ENCODE assay signal across 8 cellular contexts in the genomic region with DNA sequence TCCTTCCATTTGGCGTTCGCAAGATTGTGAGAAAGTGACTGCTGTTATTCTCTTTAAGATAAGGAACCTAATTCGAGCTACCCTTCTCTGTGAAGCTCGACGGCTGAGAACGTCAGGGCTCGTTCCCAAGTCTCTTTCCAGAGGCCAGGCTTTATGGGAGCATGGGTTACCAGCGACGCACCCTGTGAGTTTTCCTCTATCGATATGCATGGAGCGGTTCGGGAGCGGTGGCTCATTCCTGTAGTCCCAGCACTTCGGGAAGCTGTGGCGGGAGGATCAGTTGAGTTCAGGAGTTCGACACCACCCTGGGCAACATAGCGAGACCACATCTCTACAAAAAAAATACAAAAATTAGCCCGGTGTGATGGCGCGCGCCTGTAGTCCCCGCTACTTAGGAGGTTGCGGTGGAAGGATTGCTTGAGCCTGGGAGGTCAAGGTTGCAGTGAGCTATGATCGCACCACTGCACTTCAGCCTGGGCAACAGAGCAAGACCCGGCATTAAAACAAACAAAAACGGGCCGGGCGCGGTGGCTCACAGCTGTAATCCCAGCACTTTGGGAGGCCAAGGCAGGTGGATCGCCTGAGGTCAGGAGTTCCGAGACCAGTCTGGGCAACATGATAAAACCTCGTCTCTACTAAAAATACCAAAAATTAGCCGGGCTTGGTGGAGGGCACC. TPM values are rescaled to one million over a fixed set of nuclear protein-coding genes. Genes with fewer than 3 reads are reported as not detected.
DNase-seq lines count a peak whose midpoint lies in the region; ATAC-seq and TF ChIP-seq lines count a peak whose summit lies in the region.

No MANE protein-coding gene starts in this region.

- H3K4me3 ChIP-seq in GM12865 (ENCODE audit: low read depth, low read length) (peak overlapping the region; percentile 84), WERI-Rb-1 (ENCODE audit: low read depth, low read length) (peak overlapping the region; percentile 99), retinal pigment epithelial cell (ENCODE audit: low read length) (peak overlapping the region; percentile 76)

- peaks cover 50% of the 10 kb centered on the region for H3K9me3 Mint-ChIP-seq in glutamatergic neuron (ENCODE audit: unreplicated experiment)

- H3K4me3 Mint-ChIP-seq in glutamatergic neuron (ENCODE audit: unreplicated experiment): peak overlapping the region; percentile 96

- peak overlapping the region; percentile 91 for H3K27ac Mint-ChIP-seq in glutamatergic neuron (ENCODE audit: unreplicated experiment)

- DNase-seq in GM12865 (ENCODE audit: low read depth): no peak
- DNase-seq in WERI-Rb-1: no peak
- DNase-seq in glutamatergic neuron: no peak
- no peak for DNase-seq in retinal pigment epithelial cell (ENCODE audit: low read depth)
- DNase-seq in GM20000 (ENCODE audit: low spot score): no peak
- DNase-seq in cerebellum (ENCODE audit: low spot score): no peak
- no peak for DNase-seq in kidney glomerular epithelial cell (lab: John Stamatoyannopoulos, UW)

- no peaks in the 10 kb centered on the region for H3K9me3 ChIP-seq in WERI-Rb-1 (ENCODE audit: severe bottlenecking)

- peaks cover 67% of the 10 kb centered on the region for H3K36me3 Mint-ChIP-seq in glutamatergic neuron (ENCODE audit: unreplicated experiment)

- peaks cover 76% of the 10 kb centered on the region for H3K36me3 ChIP-seq in WERI-Rb-1

- H3K4me1 Mint-ChIP-seq in glutamatergic neuron (ENCODE audit: low read depth, unreplicated experiment): peaks cover 8% of the 10 kb centered on the region

- TF ChIP-seq CTCF in GM12865 (IDR thresholded peaks at IDR 0.05; ENCODE audit: insufficient read depth, low read depth, low read length, missing control alignments) (no peak), WERI-Rb-1 (IDR thresholded peaks at IDR 0.05; ENCODE audit: low read depth, low read length) (no peak), glutamatergic neuron (IDR thresholded peaks at IDR 0.05; ENCODE audit: partially characterized antibody, unreplicated experiment) (no peak), retinal pigment epithelial cell (conservative IDR thresholded peaks at IDR 0.05; ENCODE audit: low read depth, low read length) (no peak), GM20000 (IDR thresholded peaks at IDR 0.05; ENCODE audit: extremely low read depth, missing control alignments) (no peak)

- no peaks in the 10 kb centered on the region for H3K27me3 ChIP-seq in WERI-Rb-1 (ENCODE audit: insufficient read depth, low read depth, severe bottlenecking)

- H3K27ac ChIP-seq in WERI-Rb-1: peak overlapping the region; percentile 96

- H3K27me3 Mint-ChIP-seq in glutamatergic neuron (ENCODE audit: unreplicated experiment): peaks cover 26% of the 10 kb centered on the region

- no peak for ATAC-seq in GM18909 (IDR thresholded peaks at IDR 0.05; ENCODE audit: poor library complexity, unreplicated experiment)

RNA-seq across cellular contexts. Expression of a gene that starts 0.7 kb away (rescaled TPM):
- total RNA-seq in glutamatergic neuron (ENCODE audit: unreplicated experiment) (58.2 TPM), cerebellum (55.9 TPM)

RNA-seq across cellular contexts. Expression of a gene that starts 29.0 kb away (rescaled TPM):
- total RNA-seq in glutamatergic neuron (ENCODE audit: unreplicated experiment) (1.6 TPM), cerebellum (0.45 TPM)

RNA-seq across cellular contexts. Expression of a gene that starts 30.5 kb away (rescaled TPM):
- total RNA-seq in glutamatergic neuron (ENCODE audit: unreplicated experiment) (7.7 TPM), cerebellum (0.36 TPM)

RNA-seq across cellular contexts. Expression of a gene that starts 55.8 kb away (rescaled TPM):
- total RNA-seq in glutamatergic neuron (ENCODE audit: unreplicated experiment) (11.0 TPM), cerebellum (12.4 TPM)

RNA-seq across cellular contexts. Expression of a gene that starts 55.8 kb away (rescaled TPM):
- total RNA-seq in glutamatergic neuron (ENCODE audit: unreplicated experiment) (16.6 TPM), cerebellum (19.3 TPM)
